ENCODE assay signal across 21 cellular contexts in genomic region chr5:145965804-145966203, GRCh38. TPM values are rescaled to one million over a fixed set of nuclear protein-coding genes. Genes with fewer than 3 reads are reported as not detected.
DNase-seq lines count a peak whose midpoint lies in the region; ATAC-seq, FAIRE-seq and TF ChIP-seq lines count a peak whose summit lies in the region.
"Had no signal": no experiment of that assay in that cellular context is flagged by ENCODE, and none has a peak within 500 bp of the region (broad histone marks: within the 10 kb centered on the region; RNA-seq: fewer than 3 reads in every experiment).

No MANE protein-coding gene starts in this region.

- no peaks in the 10 kb centered on the region for H3K27me3 Mint-ChIP-seq in osteocyte (ENCODE audit: unreplicated experiment)
- H3K27me3 Mint-ChIP-seq: CD4-positive, CD25-positive, alpha-beta regulatory T cell had no signal

- H3K9me3 ChIP-seq in right lobe of liver (no peaks in the 10 kb centered on the region), HepG2 (ENCODE audit: low read length) (no peaks in the 10 kb centered on the region)
- H3K9me3 ChIP-seq: Peyer's patch had no signal

- TF ChIP-seq EP300 in HepG2 (IDR thresholded peaks at IDR 0.05; ENCODE audit: low read depth in 2 of 2, low read length in 2 of 2) (no peak), HepG2 (CRISPR knock-in tag; IDR thresholded peaks at IDR 0.05; ENCODE audit: borderline replicate concordance) (no peak)

- no peaks in the 10 kb centered on the region for H3K27me3 ChIP-seq in right lobe of liver
- H3K27me3 ChIP-seq in HepG2 (ENCODE audit: control insufficient read depth in 1 of 2, insufficient read depth in 2 of 2, low read length in 2 of 2), result no peaks in the 10 kb centered on the region
- H3K27me3 ChIP-seq: brain microvascular endothelial cell, Peyer's patch had no signal

- in situ Hi-C loops in HepG2 (cut with HindIII; ENCODE audit: extremely low pct_ligation_motif_present, low pct_unique_long_range_greater_than_20kb), result no loop called here

- H3K9ac ChIP-seq in HepG2 (ENCODE audit: insufficient read depth, low read depth, low read length), result no peak overlapping the region

- no peak overlapping the region for H3K27ac ChIP-seq in right lobe of liver
- H3K27ac ChIP-seq in HepG2 (ENCODE audit: extremely low read length, insufficient read depth, low read length), result no peak overlapping the region
- H3K27ac ChIP-seq: brain microvascular endothelial cell, Peyer's patch had no signal

- POLR2A ChIA-PET in HepG2 (lab: Yijun Ruan, JAX), result no interaction called here

- TF ChIP-seq RAD21 in HepG2 (CRISPR knock-in tag; IDR thresholded peaks at IDR 0.05), result no peak

- BruUV-seq in HepG2 (replicated peaks; lab: Mats Ljungman, UMichigan), result no TSS peak

- H3K36me3 ChIP-seq in right lobe of liver (no peaks in the 10 kb centered on the region), HepG2 (replicated peaks in 1 of 2; ENCODE audit: control insufficient read depth in 1 of 2, insufficient read depth in 2 of 2, low read length in 2 of 2) (no peaks in the 10 kb centered on the region)
- H3K36me3 ChIP-seq: brain microvascular endothelial cell, Peyer's patch had no signal

- H3K4me3 ChIP-seq in right lobe of liver (no peak overlapping the region), HepG2 (replicated peaks in 1 of 3; ENCODE audit: insufficient read depth in 1 of 3, low read depth in 2 of 3, low read length in 3 of 3) (no peak overlapping the region)
- H3K4me3 ChIP-seq: Peyer's patch had no signal

- WGBS in right lobe of liver (ENCODE audit: insufficient coverage, low coverage, low lambda C conversion rate, missing lambda C conversion rate), result 21% methylated on average over 4 of the region's 4 CpGs
- 80% methylated on average over 4 of the region's 4 CpGs for WGBS in HepG2 (ENCODE audit: low lambda C conversion rate)

- H3K36me3 Mint-ChIP-seq in osteocyte (ENCODE audit: unreplicated experiment), result no peaks in the 10 kb centered on the region
- H3K36me3 Mint-ChIP-seq: activated naive CD8-positive, alpha-beta T cell treated with anti-CD3 and anti-CD28 coated beads for 36 hours; CD4-positive, CD25-positive, alpha-beta regulatory T cell; IgD-negative memory B cell had no signal

- CTCF ChIA-PET in HepG2 (lab: Yijun Ruan, JAX; ENCODE audit: low intra/inter-chr PET ratio, low total read pairs), result no interaction called here

- TF ChIP-seq POLR2A in right lobe of liver (IDR thresholded peaks at IDR 0.05) (no peak), HepG2 (IDR thresholded peaks at IDR 0.05; ENCODE audit: insufficient read depth in 1 of 2, low read depth in 2 of 2, low read length in 2 of 2) (no peak)

- peaks cover 9% of the 10 kb centered on the region for H3K4me1 Mint-ChIP-seq in osteocyte (ENCODE audit: unreplicated experiment)
- H3K4me1 Mint-ChIP-seq: IgD-negative memory B cell had no signal

- no peak overlapping the region for H3K27ac Mint-ChIP-seq in osteocyte (ENCODE audit: unreplicated experiment)
- H3K27ac Mint-ChIP-seq: activated CD8-positive, alpha-beta T cell treated with anti-CD3 and anti-CD28 coated beads for 36 hours; activated naive CD8-positive, alpha-beta T cell treated with anti-CD3 and anti-CD28 coated beads for 36 hours; activated T-cell treated with anti-CD3 and anti-CD28 coated beads, Interleukin-2, amount 50 U/mL, for 72 hours; CD4-positive, CD25-positive, alpha-beta regulatory T cell; IgD-negative memory B cell had no signal

- H3K4me1 ChIP-seq in right lobe of liver (peaks cover 0 to 26% (median 12%) of the 10 kb centered on the region in 4 donors), HepG2 (ENCODE audit: insufficient read depth, low read length) (peaks cover 32% of the 10 kb centered on the region)
- H3K4me1 ChIP-seq: Peyer's patch had no signal

- no peak overlapping the region for H3K4me2 ChIP-seq in HepG2 (ENCODE audit: low read depth, low read length)

- no peak for FAIRE-seq in HepG2 (lab: Jason Lieb, UNC)
- FAIRE-seq: H54, urothelium cell line had no signal

- H3K9me3 Mint-ChIP-seq in osteocyte (ENCODE audit: unreplicated experiment), result no peaks in the 10 kb centered on the region
- H3K9me3 Mint-ChIP-seq: activated CD8-positive, alpha-beta T cell treated with anti-CD3 and anti-CD28 coated beads for 36 hours; activated naive CD8-positive, alpha-beta T cell treated with anti-CD3 and anti-CD28 coated beads for 36 hours; activated T-cell treated with anti-CD3 and anti-CD28 coated beads, Interleukin-2, amount 50 U/mL, for 72 hours had no signal

- no peak overlapping the region for H2AFZ ChIP-seq in HepG2 (ENCODE audit: low read length)

- intact Hi-C loops in right lobe of liver (cut with DNase I) (no loop called here), HepG2 (cut with micrococcal nuclease; ENCODE audit: unreplicated experiment) (no loop called here)

- no peak overlapping the region for H3K4me3 Mint-ChIP-seq in osteocyte (ENCODE audit: unreplicated experiment)
- H3K4me3 Mint-ChIP-seq: activated CD8-positive, alpha-beta T cell treated with anti-CD3 and anti-CD28 coated beads for 36 hours; activated naive CD8-positive, alpha-beta T cell treated with anti-CD3 and anti-CD28 coated beads for 36 hours; activated T-cell treated with anti-CD3 and anti-CD28 coated beads, Interleukin-2, amount 50 U/mL, for 72 hours; CD4-positive, CD25-positive, alpha-beta regulatory T cell; IgD-negative memory B cell had no signal

- DNase-seq in right lobe of liver, result peak in 2 of 3 donors; percentile 22 to 52
- DNase-seq in HepG2 (ENCODE audit: low spot score), result no peak
- peak; percentile 42 for DNase-seq in RPMI7951 (ENCODE audit: low read depth)
- DNase-seq in islet precursor cell, result peak; percentile 58
- no peak for DNase-seq in SIG-M5 treated with dmso at 0.1 percent for 504 hours (lab: John Stamatoyannopoulos, UW; ENCODE audit: unreplicated experiment)
- DNase-seq in osteocyte (ENCODE audit: extremely low spot score, unreplicated experiment), result no peak
- DNase-seq in NCI-H1417 (lab: John Stamatoyannopoulos, UW), result no peak
- DNase-seq: activated CD8-positive, alpha-beta T cell treated with anti-CD3 and anti-CD28 coated beads for 36 hours; activated naive CD8-positive, alpha-beta T cell treated with anti-CD3 and anti-CD28 coated beads for 36 hours; activated T-cell treated with anti-CD3 and anti-CD28 coated beads, Interleukin-2, amount 50 U/mL, for 72 hours; brain microvascular endothelial cell; CD4-positive, CD25-positive, alpha-beta regulatory T cell; DMS79; NCI-H446; Peyer's patch; stimulated activated naive CD8-positive, alpha-beta T cell treated with anti-CD3 and anti-CD28 coated beads, Interleukin-15, Interleukin-2, amounts not matched to agents 100 U/mL and 50 U/mL, for 24 hours had no signal

- TF ChIP-seq CTCF in right lobe of liver (IDR thresholded peaks at IDR 0.05) (no peak), HepG2 (CRISPR knock-in tag; IDR thresholded peaks at IDR 0.05) (no peak), osteocyte (IDR thresholded peaks at IDR 0.05) (no peak)

- no peaks in the 10 kb centered on the region for H3K79me2 ChIP-seq in HepG2 (ENCODE audit: insufficient read depth, low read length)

- ATAC-seq in right lobe of liver (peak; percentile 60 to 84 (median 82)), HepG2 (no peak; the same call in 2 of the 3 replicates), GM21367 (IDR thresholded peaks at IDR 0.05; ENCODE audit: unreplicated experiment) (no peak)
- ATAC-seq: activated CD8-positive, alpha-beta T cell treated with anti-CD3 and anti-CD28 coated beads for 36 hours; activated T-cell treated with anti-CD3 and anti-CD28 coated beads, Interleukin-2, amount 50 U/mL, for 72 hours; stimulated activated naive CD8-positive, alpha-beta T cell treated with anti-CD3 and anti-CD28 coated beads, Interleukin-15, Interleukin-2, amounts not matched to agents 100 U/mL and 50 U/mL, for 24 hours had no signal

- H4K20me1 ChIP-seq in HepG2 (ENCODE audit: insufficient read depth, low read length), result no peaks in the 10 kb centered on the region

TF ChIP-seq in HepG2, 621 proteins besides CTCF, POLR2A, EP300 and RAD21 (continues in another document):
- TF ChIP-seq TP53 (CRISPR knock-in tag; conservative IDR thresholded peaks at IDR 0.05) (no peak), ZNF746 (CRISPR knock-in tag; IDR thresholded peaks at IDR 0.05) (no peak), SP2 (CRISPR knock-in tag; IDR thresholded peaks at IDR 0.05) (no peak), ZNF34 (CRISPR knock-in tag; IDR thresholded peaks at IDR 0.05; ENCODE audit: borderline replicate concordance) (no peak)

RNA-seq across cellular contexts. Expression of gene SH3RF2, which starts 29.4 kb away (rescaled TPM):
- total RNA-seq in right lobe of liver (10 to 100 TPM in 2 of 6 experiments, 1 to 10 TPM in 4; 2.7 to 20.6 (median 5.8) TPM), HepG2 (2016; rRNA removed; fragmentation: Illumina TruSeq; extraction: Trizol) (3.1 and 3.7 TPM in 2 replicates), osteocyte (0.38 and 0.52 TPM in 2 replicates)
- 2.1 and 2.2 TPM in 2 replicates for total RNA-seq in HepG2 (2016; cell fraction: cytosol; rRNA removed; fragmentation: Illumina TruSeq; extraction: Trizol; ENCODE audit: low read depth)
- 2.6 and 3.8 TPM in 2 replicates for total RNA-seq in HepG2 (2016; cell fraction: insoluble cytoplasmic fraction; rRNA removed; fragmentation: Illumina TruSeq; extraction: Trizol)
- total RNA-seq in HepG2 (2016; cell fraction: membrane; rRNA removed; fragmentation: Illumina TruSeq; extraction: Trizol), result 2.4 and 3.8 TPM in 2 replicates
- 7.9 and 8.9 TPM in 2 replicates for total RNA-seq in HepG2 (2016; cell fraction: nucleus; rRNA removed; fragmentation: Illumina TruSeq; extraction: Trizol)
- polyA plus RNA-seq in HepG2 (2011; rRNA removed), result 2.6 and 2.8 TPM in 2 replicates
- polyA plus RNA-seq in HepG2 (2011; cell fraction: cytosol; rRNA removed), result 1.7 and 2.1 TPM in 2 replicates
- polyA plus RNA-seq in HepG2 (2011; cell fraction: nucleus; rRNA removed), result 4.9 and 6.9 TPM in 2 replicates
- polyA plus RNA-seq in HepG2 (2012), result 1.7 and 2.5 TPM in 2 replicates
- 0.76 and 1.0 TPM in 2 replicates for polyA plus RNA-seq in HepG2 (2016; cell fraction: cytosol; fragmentation: Illumina TruSeq; extraction: Trizol; ENCODE audit: low read depth)
- polyA plus RNA-seq in HepG2 (2016; cell fraction: insoluble cytoplasmic fraction; fragmentation: Illumina TruSeq; extraction: Trizol; ENCODE audit: low read depth), result 2.7 and 3.7 TPM in 2 replicates
- 1.4 and 1.7 TPM in 2 replicates for polyA plus RNA-seq in HepG2 (2016; cell fraction: membrane; fragmentation: Illumina TruSeq; extraction: Trizol; ENCODE audit: low read depth)
- polyA plus RNA-seq in HepG2 (2016; cell fraction: nucleus; fragmentation: Illumina TruSeq; extraction: Trizol; ENCODE audit: insufficient read depth, low read depth), result 11.0 and 12.4 TPM in 2 replicates
- 4.5 and 13.0 TPM in 2 replicates for polyA minus RNA-seq in HepG2 (2011; rRNA and poly(A)+ RNA removed; ENCODE audit: low replicate concordance)
- polyA minus RNA-seq in HepG2 (2011; cell fraction: cytosol; rRNA and poly(A)+ RNA removed), result 2.0 and 2.5 TPM in 2 replicates
- 8.4 and 9.1 TPM in 2 replicates for polyA minus RNA-seq in HepG2 (2011; cell fraction: nucleus; rRNA and poly(A)+ RNA removed)
- 6.8 and 7.9 TPM in 2 replicates for total RNA-seq in RPMI7951 (2014; rRNA removed; shearing (Covaris generic))
- total RNA-seq: activated CD8-positive, alpha-beta T cell treated with anti-CD3 and anti-CD28 coated beads for 36 hours; activated naive CD8-positive, alpha-beta T cell treated with anti-CD3 and anti-CD28 coated beads for 36 hours; dermis microvascular lymphatic vessel endothelial cell had no signal
- polyA plus RNA-seq: IgD-negative memory B cell had no signal

Comparison
In these comparisons a context has a peak if more than half of its experiments do, and no peak if none do; other contexts are left out.
1. ATAC-seq: peak in right lobe of liver (4 of 4); none in HepG2 (single experiment) and GM21367 (single experiment).
2. DNase-seq: peak in right lobe of liver (2 of 3), RPMI7951 (single experiment) and islet precursor cell (single experiment); none in HepG2 (single experiment), SIG-M5 treated with dmso at 0.1 percent for 504 hours (single experiment), osteocyte (single experiment) and NCI-H1417 (0 of 3).